28 cellular contexts compared by ENCODE assay signal in genomic region chr3:27576171-27576570, GRCh38.
"Had no signal": no experiment of that assay in that cellular context is flagged by ENCODE, and none has a peak within 500 bp of the region (broad histone marks: within the 10 kb centered on the region; RNA-seq: fewer than 3 reads in every experiment).

No MANE protein-coding gene starts in this region.

- H3K36me3 ChIP-seq: gastroesophageal sphincter, heart left ventricle, left lung, ovary, right lobe of liver, suprapubic skin, thyroid gland, vagina had no signal

- H3K27ac ChIP-seq: dorsolateral prefrontal cortex, gastroesophageal sphincter, hepatocyte, left lung, ovary, psoas muscle, right lobe of liver, suprapubic skin, vagina had no signal

- H3K9me3 ChIP-seq: gastroesophageal sphincter, heart left ventricle, left lung, ovary, psoas muscle, right lobe of liver, suprapubic skin, thyroid gland, vagina had no signal

- H3K4me1 ChIP-seq: left lung, psoas muscle, right lobe of liver, thyroid gland had no signal

- ATAC-seq: esophagus mucosa; gastroesophageal sphincter; left lung; naive thymus-derived CD4-positive, alpha-beta T cell; psoas muscle; right lobe of liver; stimulated activated naive B cell treated with anti-CD40 and anti-IgM and Interleukin-4, amounts not matched to agents 10 μg/mL and 1 μg/mL and 100 μg/mL, for 72 hours; stimulated activated naive CD8-positive, alpha-beta T cell treated with anti-CD3 and anti-CD28 coated beads, Interleukin-15, amount 100 ng/mL, for 72 hours had no signal

- H3K27me3 ChIP-seq: dorsolateral prefrontal cortex, gastroesophageal sphincter, heart left ventricle, hepatocyte, left lung, ovary, right lobe of liver, suprapubic skin, thyroid gland, vagina had no signal

- H3K27ac Mint-ChIP-seq: stimulated activated naive B cell treated with anti-CD40 and anti-IgM and Interleukin-4, amounts not matched to agents 10 μg/mL and 1 μg/mL and 100 μg/mL, for 72 hours; stimulated activated naive CD8-positive, alpha-beta T cell treated with anti-CD3 and anti-CD28 coated beads, Interleukin-15, amount 100 ng/mL, for 72 hours had no signal

- FAIRE-seq: kidney, small intestine had no signal

- H3K4me3 Mint-ChIP-seq: naive thymus-derived CD4-positive, alpha-beta T cell; nephron; stimulated activated naive B cell treated with anti-CD40 and anti-IgM and Interleukin-4, amounts not matched to agents 10 μg/mL and 1 μg/mL and 100 μg/mL, for 72 hours; stimulated activated naive CD8-positive, alpha-beta T cell treated with anti-CD3 and anti-CD28 coated beads, Interleukin-15, amount 100 ng/mL, for 72 hours had no signal

- H3K36me3 Mint-ChIP-seq: naive thymus-derived CD4-positive, alpha-beta T cell; stimulated activated naive B cell treated with anti-CD40 and anti-IgM and Interleukin-4, amounts not matched to agents 10 μg/mL and 1 μg/mL and 100 μg/mL, for 72 hours had no signal

- H3K9me3 Mint-ChIP-seq: naive thymus-derived CD4-positive, alpha-beta T cell; nephron; stimulated activated naive B cell treated with anti-CD40 and anti-IgM and Interleukin-4, amounts not matched to agents 10 μg/mL and 1 μg/mL and 100 μg/mL, for 72 hours; stimulated activated naive CD8-positive, alpha-beta T cell treated with anti-CD3 and anti-CD28 coated beads, Interleukin-15, amount 100 ng/mL, for 72 hours had no signal

- H3K27me3 Mint-ChIP-seq: naive thymus-derived CD4-positive, alpha-beta T cell; stimulated activated naive B cell treated with anti-CD40 and anti-IgM and Interleukin-4, amounts not matched to agents 10 μg/mL and 1 μg/mL and 100 μg/mL, for 72 hours; stimulated activated naive CD8-positive, alpha-beta T cell treated with anti-CD3 and anti-CD28 coated beads, Interleukin-15, amount 100 ng/mL, for 72 hours had no signal

- H3K79me2 ChIP-seq: hepatocyte had no signal

- H3K4me3 ChIP-seq: dorsolateral prefrontal cortex, gastroesophageal sphincter, heart left ventricle, hepatocyte, left lung, ovary, psoas muscle, right lobe of liver, suprapubic skin, thyroid gland, vagina had no signal

- H2AFZ ChIP-seq: hepatocyte had no signal

- H3K4me2 ChIP-seq: hepatocyte had no signal

- H3K4me1 Mint-ChIP-seq: stimulated activated naive B cell treated with anti-CD40 and anti-IgM and Interleukin-4, amounts not matched to agents 10 μg/mL and 1 μg/mL and 100 μg/mL, for 72 hours had no signal

- DNase-seq: effector CD4-positive, alpha-beta T cell; foreskin fibroblast; heart left ventricle; kidney; left cardiac atrium; left lung; mesenchymal stem cell; midbrain; naive thymus-derived CD4-positive, alpha-beta T cell; ovary; posterior cingulate gyrus; psoas muscle; retina; right lobe of liver; small intestine; stimulated activated CD4-positive, alpha-beta T cell treated with anti-CD3 and anti-CD28 coated beads, Interleukin-15, amount 100 ng/mL, for 24 hours; stimulated activated CD4-positive, alpha-beta T cell treated with anti-CD3 and anti-CD28 coated beads, Interleukin-2, amount 100 ng/mL, for 48 hours; stimulated activated naive B cell treated with anti-CD40 and anti-IgM and Interleukin-4, amounts not matched to agents 10 μg/mL and 1 μg/mL and 100 μg/mL, for 72 hours; stimulated activated naive CD8-positive, alpha-beta T cell treated with anti-CD3 and anti-CD28 coated beads, Interleukin-15, amount 100 ng/mL, for 72 hours; thyroid gland; trophoblast cell had no signal
